In genomic region chrX:48714573-48714972, GRCh38 we compare ENCODE assay signal across 15 cellular contexts. TPM values are rescaled to one million over a fixed set of nuclear protein-coding genes. Genes with fewer than 3 reads are reported as not detected.
DNase-seq lines count a peak whose midpoint lies in the region; ATAC-seq lines count a peak whose summit lies in the region.
"Had no signal": no experiment of that assay in that cellular context is flagged by ENCODE, and none has a peak within 500 bp of the region (broad histone marks: within the 10 kb centered on the region; RNA-seq: fewer than 3 reads in every experiment).

No MANE protein-coding gene starts in this region.

- no peaks in the 10 kb centered on the region for H3K27me3 Mint-ChIP-seq in activated CD4-positive, alpha-beta T cell treated with anti-CD3 and anti-CD28 coated beads, Interleukin-2, amount 10 ng/mL, durations not matched to agents 24 days and 14 days
- peaks cover 0 to 14% of the 10 kb centered on the region in 2 donors for H3K27me3 Mint-ChIP-seq in T-cell
- peaks cover 0 to 2% (median 0%) of the 10 kb centered on the region in 5 donors for H3K27me3 Mint-ChIP-seq in naive thymus-derived CD4-positive, alpha-beta T cell

- H3K4me1 ChIP-seq in naive thymus-derived CD4-positive, alpha-beta T cell (ENCODE audit: control insufficient read depth in 2 of 2, insufficient read depth in 2 of 2, low read length in 2 of 2): peaks cover 59 to 64% of the 10 kb centered on the region in 2 donors
- H3K4me1 ChIP-seq: prostate gland, uterus had no signal

- H3K27ac Mint-ChIP-seq in activated CD4-positive, alpha-beta T cell treated with anti-CD3 and anti-CD28 coated beads, Interleukin-2, amount 10 ng/mL, durations not matched to agents 24 days and 14 days: peak overlapping the region; percentile 95
- H3K27ac Mint-ChIP-seq in T-cell: peak overlapping the region; percentile 68 to 93
- H3K27ac Mint-ChIP-seq in naive thymus-derived CD4-positive, alpha-beta T cell: peak overlapping the region; percentile 6 to 97 (median 90)
- H3K27ac Mint-ChIP-seq: nephron progenitor cell had no signal

- peak; percentile 72 for DNase-seq in activated CD4-positive, alpha-beta T cell treated with anti-CD3 and anti-CD28 coated beads, Interleukin-2, amount 10 ng/mL, durations not matched to agents 24 days and 14 days
- no peak for DNase-seq in activated CD4-positive, alpha-beta T cell treated with anti-CD3 and anti-CD28 coated beads for 48 hours
- DNase-seq in T-cell: peak in 5 of 34 experiments; percentile 10 to 56 (median 19)
- DNase-seq in central memory CD4-positive, alpha-beta T cell: peak; percentile 57
- peak in 6 of 9 donors; percentile 43 to 79 (median 64) for DNase-seq in naive thymus-derived CD4-positive, alpha-beta T cell
- DNase-seq in posterior vena cava (ENCODE audit: low spot score): no peak
- DNase-seq: NCI-H774, nephron progenitor cell, uterus had no signal

- H3K36me3 ChIP-seq in naive thymus-derived CD4-positive, alpha-beta T cell (ENCODE audit: control insufficient read depth in 2 of 3, insufficient read depth in 3 of 3, low read length in 3 of 3): no peaks in the 10 kb centered on the region
- H3K36me3 ChIP-seq: prostate gland, uterus had no signal

- ATAC-seq in T-cell (replicated peaks in 1 of 4) (peak; percentile 34 to 58 (median 54)), GM19452 (IDR thresholded peaks at IDR 0.05; ENCODE audit: unreplicated experiment) (no peak), GM18517 (IDR thresholded peaks at IDR 0.05; ENCODE audit: unreplicated experiment) (no peak)
- peak; percentile 35 for ATAC-seq in naive thymus-derived CD4-positive, alpha-beta T cell
- ATAC-seq: Panc1 had no signal

- peak overlapping the region; percentile 68 for H3K27ac ChIP-seq in naive thymus-derived CD4-positive, alpha-beta T cell (ENCODE audit: low read depth, low read length)
- H3K27ac ChIP-seq: KMS-11, prostate gland, uterus had no signal

- no peaks in the 10 kb centered on the region for H3K27me3 ChIP-seq in naive thymus-derived CD4-positive, alpha-beta T cell (ENCODE audit: control insufficient read depth in 2 of 2, insufficient read depth in 2 of 2, low read length in 2 of 2)
- H3K27me3 ChIP-seq: uterus had no signal

- peak overlapping the region; percentile 85 for H3K4me3 Mint-ChIP-seq in activated CD4-positive, alpha-beta T cell treated with anti-CD3 and anti-CD28 coated beads, Interleukin-2, amount 10 ng/mL, durations not matched to agents 24 days and 14 days
- peak overlapping the region in 2 of 3 donors; percentile 2 to 61 for H3K4me3 Mint-ChIP-seq in T-cell
- peak overlapping the region in 9 of 10 donors; percentile 14 to 96 (median 76) for H3K4me3 Mint-ChIP-seq in naive thymus-derived CD4-positive, alpha-beta T cell
- H3K4me3 Mint-ChIP-seq: nephron progenitor cell had no signal

- peak overlapping the region; percentile 22 for H3K4me3 ChIP-seq in naive thymus-derived CD4-positive, alpha-beta T cell (ENCODE audit: low read length)
- H3K4me3 ChIP-seq: lung, prostate gland, uterus had no signal

- H3K4me1 Mint-ChIP-seq in activated CD4-positive, alpha-beta T cell treated with anti-CD3 and anti-CD28 coated beads, Interleukin-2, amount 10 ng/mL, durations not matched to agents 24 days and 14 days: peaks cover 73% of the 10 kb centered on the region
- peaks cover 73 to 86% (median 79%) of the 10 kb centered on the region in 3 donors for H3K4me1 Mint-ChIP-seq in T-cell
- H3K4me1 Mint-ChIP-seq in naive thymus-derived CD4-positive, alpha-beta T cell: peaks cover 65 to 84% (median 82%) of the 10 kb centered on the region in 7 donors

- no peaks in the 10 kb centered on the region for H3K9me3 ChIP-seq in naive thymus-derived CD4-positive, alpha-beta T cell (ENCODE audit: control insufficient read depth in 2 of 3, low read length in 3 of 3)
- H3K9me3 ChIP-seq: prostate gland, uterus had no signal

- H3K36me3 Mint-ChIP-seq in activated CD4-positive, alpha-beta T cell treated with anti-CD3 and anti-CD28 coated beads, Interleukin-2, amount 10 ng/mL, durations not matched to agents 24 days and 14 days (ENCODE audit: low read depth): peaks cover 13% of the 10 kb centered on the region
- no peaks in the 10 kb centered on the region for H3K36me3 Mint-ChIP-seq in T-cell
- peaks cover 0 to 63% (median 0%) of the 10 kb centered on the region in 5 donors for H3K36me3 Mint-ChIP-seq in naive thymus-derived CD4-positive, alpha-beta T cell

- POLR2A ChIA-PET in T-cell (lab: Charles Lee): no interaction called here
- POLR2A ChIA-PET in naive thymus-derived CD4-positive, alpha-beta T cell (lab: Charles Lee): interaction anchor here (0.6 to 3.7 kb wide), 6 partner anchors 14 to 87 kb away, joined by 3 to 30 read pairs (median 17); partner anchors contain the start of genes HDAC6, SUV39H1 and WAS

- no peaks in the 10 kb centered on the region for H3K9me3 Mint-ChIP-seq in activated CD4-positive, alpha-beta T cell treated with anti-CD3 and anti-CD28 coated beads, Interleukin-2, amount 10 ng/mL, durations not matched to agents 24 days and 14 days
- H3K9me3 Mint-ChIP-seq in T-cell: no peaks in the 10 kb centered on the region
- H3K9me3 Mint-ChIP-seq in naive thymus-derived CD4-positive, alpha-beta T cell: peaks cover 0 to 11% (median 0%) of the 10 kb centered on the region in 11 donors

- CTCF ChIA-PET in T-cell (lab: Charles Lee): interaction anchor here in 1 of 2 donors (1.1 to 1.7 kb wide), 2 partner anchors 12 to 66 kb away, joined by 3 to 4 read pairs; no protein-coding TSS in a partner anchor
- CTCF ChIA-PET in naive thymus-derived CD4-positive, alpha-beta T cell (lab: Charles Lee): no interaction called here

- intact Hi-C loops in activated CD4-positive, alpha-beta T cell treated with anti-CD3 and anti-CD28 coated beads, Interleukin-2, amount 10 ng/mL, durations not matched to agents 24 days and 14 days (cut with micrococcal nuclease): loop anchor here (5.0 kb wide), 1 partner anchor 38 kb away; no protein-coding TSS in a partner anchor
- intact Hi-C loops in naive thymus-derived CD4-positive, alpha-beta T cell (cut with micrococcal nuclease): loop anchor here (1.0 to 5.0 kb wide), 3 partner anchors 18 to 223 kb away; partner anchors contain the start of genes SLC35A2 (in 1 of the 2) and SUV39H1 (in 1 of the 2)
- intact Hi-C loops in posterior vena cava (cut with DNase I): no loop called here

RNA-seq across cellular contexts. Expression of gene SUV39H1, which starts 18.0 kb away (rescaled TPM):
- total RNA-seq in activated CD4-positive, alpha-beta T cell treated with anti-CD3 and anti-CD28 coated beads, Interleukin-2, amount 10 ng/mL, durations not matched to agents 24 days and 14 days: 27.6 and 32.2 TPM in 2 replicates
- total RNA-seq in T-cell (10 to 100 TPM in 3 of 5 donors, 1 to 10 TPM in 2; 7.6 to 12.0 (median 10.6) TPM), posterior vena cava (1 to 10 TPM; 3.8 to 4.5 TPM)
- 10 to 100 TPM in 1 of 5 experiments, 1 to 10 TPM in 4; 4.6 to 23.3 (median 8.6) TPM for total RNA-seq in naive thymus-derived CD4-positive, alpha-beta T cell
- polyA plus RNA-seq in naive thymus-derived CD4-positive, alpha-beta T cell: 10 to 100 TPM; 10.1 to 13.6 TPM

RNA-seq across cellular contexts. Expression of gene WAS, which starts 31.0 kb away (rescaled TPM):
- total RNA-seq in activated CD4-positive, alpha-beta T cell treated with anti-CD3 and anti-CD28 coated beads, Interleukin-2, amount 10 ng/mL, durations not matched to agents 24 days and 14 days: 99.0 and 104 TPM in 2 replicates
- total RNA-seq in T-cell: 100 to 1,000 TPM in 3 of 5 donors, 10 to 100 TPM in 2; 92.0 to 118 (median 103) TPM
- 100 to 1,000 TPM in 4 of 5 experiments, 10 to 100 TPM in 1; 92.2 to 164 (median 105) TPM for total RNA-seq in naive thymus-derived CD4-positive, alpha-beta T cell
- polyA plus RNA-seq in naive thymus-derived CD4-positive, alpha-beta T cell: 10 to 100 TPM; 18.6 to 28.8 TPM
- total RNA-seq in posterior vena cava: 10 to 100 TPM in 1 of 2 donors, 1 to 10 TPM in 1; 7.3 to 12.2 TPM

RNA-seq across cellular contexts. Expression of gene GLOD5, which starts 47.0 kb away (rescaled TPM):
- not detected in 2 replicates for total RNA-seq in activated CD4-positive, alpha-beta T cell treated with anti-CD3 and anti-CD28 coated beads, Interleukin-2, amount 10 ng/mL, durations not matched to agents 24 days and 14 days
- total RNA-seq in T-cell: not detected
- not detected for total RNA-seq in naive thymus-derived CD4-positive, alpha-beta T cell
- not detected for polyA plus RNA-seq in naive thymus-derived CD4-positive, alpha-beta T cell
- total RNA-seq in posterior vena cava: not detected
- total RNA-seq: uterus had no signal

Comparison
In these comparisons a context has a peak if more than half of its experiments do, and no peak if none do; other contexts are left out.
1. DNase-seq: peak in activated CD4-positive, alpha-beta T cell treated with anti-CD3 and anti-CD28 coated beads, Interleukin-2, amount 10 ng/mL, durations not matched to agents 24 days and 14 days (single experiment), central memory CD4-positive, alpha-beta T cell (single experiment) and naive thymus-derived CD4-positive, alpha-beta T cell (6 of 9); none in activated CD4-positive, alpha-beta T cell treated with anti-CD3 and anti-CD28 coated beads for 48 hours (single experiment) and posterior vena cava (single experiment).
2. H3K4me3 Mint-ChIP-seq: peak in every context shown above with its lines; median percentile 85 in activated CD4-positive, alpha-beta T cell treated with anti-CD3 and anti-CD28 coated beads, Interleukin-2, amount 10 ng/mL, durations not matched to agents 24 days and 14 days; 76 in naive thymus-derived CD4-positive, alpha-beta T cell; 32 in T-cell.
3. ATAC-seq: peak in T-cell (4 of 4) and naive thymus-derived CD4-positive, alpha-beta T cell (single experiment); none in GM19452 (single experiment) and GM18517 (single experiment).
4. intact Hi-C loops: an anchor here in activated CD4-positive, alpha-beta T cell treated with anti-CD3 and anti-CD28 coated beads, Interleukin-2, amount 10 ng/mL, durations not matched to agents 24 days and 14 days (5.0 kb wide) and naive thymus-derived CD4-positive, alpha-beta T cell (1.0 to 5.0 kb wide); none called in posterior vena cava.
5. Peak in every context shown above with its lines, with median percentiles within 50 percentile points of each other: H3K27ac Mint-ChIP-seq.